Comparison of ENCODE assay signal across 8 cellular contexts in the genomic region with DNA sequence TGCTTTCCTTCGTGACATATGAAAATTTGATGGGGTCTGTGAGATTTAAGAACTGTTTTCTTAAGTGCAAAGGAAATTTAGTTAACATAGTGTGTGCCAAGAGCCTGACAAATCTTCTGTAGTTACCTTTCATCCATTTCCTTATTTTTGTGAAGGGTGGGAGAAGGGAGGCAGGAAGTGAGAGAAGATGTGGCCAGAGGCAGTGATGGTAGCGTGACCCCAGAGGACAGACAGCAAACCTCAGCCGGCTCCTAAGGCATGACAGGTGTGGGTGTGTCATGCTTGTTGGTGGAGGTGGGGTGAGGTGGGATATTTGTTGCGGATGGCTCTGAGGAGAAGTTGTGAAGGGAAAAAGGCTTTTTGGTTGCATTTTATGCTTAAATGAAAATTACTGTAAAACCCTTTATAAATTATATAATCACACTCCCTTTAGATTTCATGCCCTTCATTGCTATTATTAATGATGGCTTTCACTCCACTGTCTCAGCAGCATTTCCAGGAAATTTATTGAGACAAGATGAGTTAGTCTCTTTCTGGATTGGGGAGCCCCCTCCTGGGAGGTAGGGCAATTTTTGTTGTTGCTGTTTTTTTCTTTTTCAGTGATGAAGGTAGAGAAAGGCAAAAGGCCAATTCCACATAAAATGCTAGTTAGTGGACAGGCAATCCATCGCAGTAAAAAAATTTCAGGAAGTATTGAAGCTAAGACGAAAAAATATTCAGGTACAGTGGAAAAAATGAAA.
DNase-seq lines count a peak whose midpoint lies in the region; ATAC-seq and TF ChIP-seq lines count a peak whose summit lies in the region.

No MANE protein-coding gene starts in this region.

- H3K4me3 ChIP-seq in AG10803 (ENCODE audit: low read length): no peak overlapping the region

- H3K4me1 Mint-ChIP-seq in glutamatergic neuron (ENCODE audit: low read depth, unreplicated experiment): peaks cover 41% of the 10 kb centered on the region

- no peaks in the 10 kb centered on the region for H3K36me3 Mint-ChIP-seq in glutamatergic neuron (ENCODE audit: unreplicated experiment)

- H3K9me3 Mint-ChIP-seq in glutamatergic neuron (ENCODE audit: unreplicated experiment): no peaks in the 10 kb centered on the region

- in situ Hi-C loops in G401 (cut with HindIII; ENCODE audit: low sequenced_read_pairs): no loop called here

- peaks cover 2% of the 10 kb centered on the region for H3K27me3 Mint-ChIP-seq in glutamatergic neuron (ENCODE audit: unreplicated experiment)

- ATAC-seq in HG02623 (IDR thresholded peaks at IDR 0.05; ENCODE audit: unreplicated experiment) (no peak), HG03521 (IDR thresholded peaks at IDR 0.05; ENCODE audit: unreplicated experiment) (no peak)

- TF ChIP-seq CTCF in AG10803 (conservative IDR thresholded peaks at IDR 0.05; ENCODE audit: low read length): peak; percentile 60
- TF ChIP-seq CTCF in glutamatergic neuron (IDR thresholded peaks at IDR 0.05; ENCODE audit: partially characterized antibody, unreplicated experiment): peak; percentile 14

- peak overlapping the region; percentile 55 for H3K4me3 Mint-ChIP-seq in glutamatergic neuron (ENCODE audit: unreplicated experiment)

- peak overlapping the region; percentile 88 for H3K27ac Mint-ChIP-seq in glutamatergic neuron (ENCODE audit: unreplicated experiment)

- DNase-seq in AG10803 (ENCODE audit: low read depth) (peak; percentile 32), H4 (ENCODE audit: low spot score) (peak; percentile 10), RPMI7951 (ENCODE audit: low read depth) (peak; percentile 43), glutamatergic neuron (no peak), G401 (ENCODE audit: low spot score) (no peak), globus pallidus (ENCODE audit: low spot score) (no peak)

Comparison
In these comparisons a context has a peak if more than half of its experiments do, and no peak if none do; other contexts are left out.
1. DNase-seq: peak in AG10803 (single experiment), H4 (single experiment) and RPMI7951 (single experiment); none in glutamatergic neuron (single experiment), G401 (single experiment) and globus pallidus (single experiment).